Comparison of ENCODE assay signal across 29 cellular contexts in the genomic region with DNA sequence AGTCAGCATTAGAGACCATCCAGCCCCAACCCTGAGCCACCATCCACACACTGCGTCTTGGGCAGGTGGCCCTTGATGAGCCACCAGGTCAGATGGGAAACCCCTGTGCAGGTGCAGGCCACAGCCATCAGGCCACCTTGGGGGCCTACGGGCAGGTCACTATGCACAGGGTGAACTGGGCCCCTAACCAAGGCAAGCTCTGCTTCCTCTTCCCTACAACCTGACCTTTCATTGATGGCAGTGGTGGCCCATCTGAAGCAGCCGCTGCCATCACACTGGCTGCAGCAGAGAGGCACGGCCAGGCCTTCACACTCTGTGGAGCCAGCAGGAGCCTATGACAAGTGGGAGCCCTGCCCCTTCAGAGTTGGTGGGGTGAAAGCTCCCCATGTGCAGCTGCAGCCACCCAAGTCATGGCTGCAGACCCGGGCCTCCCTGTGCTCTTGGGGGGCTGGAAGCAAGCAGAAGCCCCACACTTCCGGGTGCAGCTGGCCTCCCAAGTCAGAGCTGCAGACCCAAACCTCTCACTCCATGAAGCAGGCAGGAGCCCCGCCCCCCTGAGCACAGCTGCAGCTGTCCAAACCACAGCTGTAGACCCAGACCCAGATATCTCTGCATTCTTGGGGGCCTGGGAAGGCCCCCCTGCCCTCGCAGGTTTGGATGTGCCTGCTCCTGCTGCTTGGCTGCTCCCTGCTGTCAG.
"Had no signal": no experiment of that assay in that cellular context is flagged by ENCODE, and none has a peak within 500 bp of the region (broad histone marks: within the 10 kb centered on the region; RNA-seq: fewer than 3 reads in every experiment).

No MANE protein-coding gene starts in this region.

- H3K4me1 ChIP-seq: suprapubic skin, tibial artery, uterus had no signal

- H3K36me3 ChIP-seq: brain microvascular endothelial cell, neutrophil, ovary, suprapubic skin, tibial artery, uterus, WERI-Rb-1 had no signal

- H3K9me3 Mint-ChIP-seq: activated T-cell treated with anti-CD3 and anti-CD28 coated beads, Interleukin-2, amount 50 U/mL, for 4 hours; activated T-helper 17 cell treated with anti-CD3 and anti-CD28 coated beads, Interleukin-2, amount 50 U/mL, for 72 hours; dendritic cell treated with granulocyte-macrophage colony-stimulating factor and Interleukin-4, amounts not matched to agents 40 ng/mL and 50 ng/mL, for 4 days had no signal

- ATAC-seq: activated CD4-positive, CD25-positive, alpha-beta regulatory T cell treated with anti-CD3 and anti-CD28 coated beads, Interleukin-2, amount 50 U/mL, for 24 hours; activated T-cell treated with anti-CD3 and anti-CD28 coated beads, Interleukin-2, amount 50 U/mL, for 4 hours; activated T-helper 17 cell treated with anti-CD3 and anti-CD28 coated beads, Interleukin-2, amount 50 U/mL, for 72 hours; left colon had no signal

- H3K4me1 Mint-ChIP-seq: activated CD4-positive, alpha-beta T cell treated with anti-CD3 and anti-CD28 coated beads, Interleukin-2, amount 10 ng/mL, durations not matched to agents 24 days and 14 days; activated T-helper 17 cell treated with anti-CD3 and anti-CD28 coated beads, Interleukin-2, amount 50 U/mL, for 72 hours; memory B cell; nephron had no signal

- H3K27ac Mint-ChIP-seq: activated CD4-positive, alpha-beta memory T cell treated with anti-CD3 and anti-CD28 coated beads for 36 hours; activated CD4-positive, alpha-beta T cell treated with anti-CD3 and anti-CD28 coated beads, Interleukin-2, amount 10 ng/mL, durations not matched to agents 24 days and 14 days; activated T-helper 17 cell treated with anti-CD3 and anti-CD28 coated beads, Interleukin-2, amount 50 U/mL, for 72 hours; dendritic cell treated with granulocyte-macrophage colony-stimulating factor and Interleukin-4, amounts not matched to agents 40 ng/mL and 50 ng/mL, for 4 days; memory B cell; nephron; progenitor cell of endocrine pancreas had no signal

- H3K4me3 Mint-ChIP-seq: activated CD4-positive, alpha-beta memory T cell treated with anti-CD3 and anti-CD28 coated beads for 36 hours; activated CD4-positive, alpha-beta T cell treated with anti-CD3 and anti-CD28 coated beads, Interleukin-2, amount 10 ng/mL, durations not matched to agents 24 days and 14 days; activated T-cell treated with anti-CD3 and anti-CD28 coated beads, Interleukin-2, amount 50 U/mL, for 4 hours; activated T-helper 17 cell treated with anti-CD3 and anti-CD28 coated beads, Interleukin-2, amount 50 U/mL, for 72 hours; dendritic cell treated with granulocyte-macrophage colony-stimulating factor and Interleukin-4, amounts not matched to agents 40 ng/mL and 50 ng/mL, for 4 days; memory B cell; nephron had no signal

- H3K4me3 ChIP-seq: hepatocyte, ovary, SK-N-MC, smooth muscle cell, suprapubic skin, tibial artery, uterus had no signal

- DNase-seq: activated CD4-positive, alpha-beta memory T cell treated with anti-CD3 and anti-CD28 coated beads for 36 hours; activated CD4-positive, alpha-beta T cell treated with anti-CD3 and anti-CD28 coated beads, Interleukin-2, amount 10 ng/mL, durations not matched to agents 24 days and 14 days; activated gamma-delta T cell treated with Interleukin-2 at 50 U/mL for 16 hours; activated naive CD4-positive, alpha-beta T cell treated with anti-CD3 and anti-CD28 coated beads, Interleukin-2, amount 50 U/mL, for 16 hours; activated T-cell treated with anti-CD3 and anti-CD28 coated beads, Interleukin-2, amount 50 U/mL, for 4 hours; amniotic stem cell; brain microvascular endothelial cell; caudate nucleus; glutamatergic neuron; kidney; left colon; ovary; stimulated activated CD4-positive, alpha-beta T cell treated with anti-CD3 and anti-CD28 coated beads, Interleukin-15, amount 100 ng/mL, for 24 hours; stimulated activated CD4-positive, alpha-beta T cell treated with anti-CD3 and anti-CD28 coated beads, Interleukin-2, amount 100 ng/mL, for 24 hours; stimulated activated naive CD4-positive, alpha-beta T cell; uterus; WERI-Rb-1 had no signal

- H3K27ac ChIP-seq: brain microvascular endothelial cell, hepatocyte, neutrophil, ovary, SK-N-MC, suprapubic skin, tibial artery, uterus, WERI-Rb-1 had no signal

- H3K27me3 Mint-ChIP-seq: activated CD4-positive, alpha-beta T cell treated with anti-CD3 and anti-CD28 coated beads, Interleukin-2, amount 10 ng/mL, durations not matched to agents 24 days and 14 days; dendritic cell treated with granulocyte-macrophage colony-stimulating factor and Interleukin-4, amounts not matched to agents 40 ng/mL and 50 ng/mL, for 4 days; progenitor cell of endocrine pancreas had no signal

- H3K36me3 Mint-ChIP-seq: activated CD4-positive, alpha-beta memory T cell treated with anti-CD3 and anti-CD28 coated beads for 36 hours; memory B cell had no signal

- H3K27me3 ChIP-seq: brain microvascular endothelial cell, hepatocyte, neutrophil, ovary, uterus had no signal

- H3K9me3 ChIP-seq: neutrophil, ovary, suprapubic skin, tibial artery, uterus had no signal
